Comparison of ENCODE assay signal across 1 cellular context in genomic region chr1:154270833-154271232, GRCh38.
TF ChIP-seq lines count a peak whose summit lies in the region.

No MANE protein-coding gene starts in this region.

TF ChIP-seq in SK-N-SH, 30 proteins besides CTCF, POLR2A, EP300 and RAD21:
- TF ChIP-seq RFX5 (IDR thresholded peaks at IDR 0.05; ENCODE audit: low read length) = no peak
